In the genomic region with DNA sequence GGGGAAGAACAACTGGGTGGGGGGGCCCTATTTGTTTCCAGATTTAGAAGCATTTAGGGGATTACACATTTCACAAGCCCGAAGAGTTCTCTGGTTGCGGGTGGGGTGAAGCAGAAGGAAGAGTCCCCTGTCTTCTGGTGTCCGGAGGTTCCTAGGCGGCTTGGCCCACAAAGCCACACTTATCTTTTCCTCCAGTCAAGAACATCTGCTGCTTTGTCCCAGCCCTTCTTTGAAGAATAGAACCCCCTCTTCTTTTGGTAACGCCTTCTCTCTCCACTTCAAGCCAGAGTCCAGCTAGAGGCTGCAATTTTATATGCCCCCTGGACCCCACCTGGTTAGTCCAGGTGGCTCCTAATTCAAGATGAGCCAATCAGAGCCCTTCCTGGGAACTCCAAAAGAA, we compare ENCODE assay signal across 19 cellular contexts.
"Had no signal": no experiment of that assay in that cellular context is flagged by ENCODE, and none has a peak within 500 bp of the region (broad histone marks: within the 10 kb centered on the region; RNA-seq: fewer than 3 reads in every experiment).

No MANE protein-coding gene starts in this region.

- H3K9me3 ChIP-seq: neutrophil, sigmoid colon, thoracic aorta, transverse colon had no signal

- H3K4me1 ChIP-seq: left ventricle myocardium inferior, right atrium auricular region, sigmoid colon, stomach, transverse colon had no signal

- H3K4me1 Mint-ChIP-seq: immature natural killer cell; stimulated activated naive B cell treated with anti-CD40 and anti-IgM and Interleukin-4, amounts not matched to agents 10 μg/mL and 1 μg/mL and 100 μg/mL, for 72 hours had no signal

- H3K4me3 Mint-ChIP-seq: effector memory CD8-positive, alpha-beta T cell; immature natural killer cell; naive thymus-derived CD4-positive, alpha-beta T cell; stimulated activated naive B cell treated with anti-CD40 and anti-IgM and Interleukin-4, amounts not matched to agents 10 μg/mL and 1 μg/mL and 100 μg/mL, for 72 hours had no signal

- H3K36me3 ChIP-seq: neutrophil had no signal

- H3K27me3 Mint-ChIP-seq: effector memory CD8-positive, alpha-beta T cell had no signal

- H3K4me3 ChIP-seq: left ventricle myocardium inferior, right atrium auricular region, sigmoid colon, skin epidermis, stomach, thoracic aorta, transverse colon had no signal

- ATAC-seq: effector memory CD8-positive, alpha-beta T cell; foreskin keratinocyte; left cardiac atrium; naive thymus-derived CD4-positive, alpha-beta T cell; stimulated activated naive B cell treated with anti-CD40 and anti-IgM and Interleukin-4, amounts not matched to agents 10 μg/mL and 1 μg/mL and 100 μg/mL, for 72 hours had no signal

- H3K9me3 Mint-ChIP-seq: effector memory CD8-positive, alpha-beta T cell; immature natural killer cell had no signal

- DNase-seq: effector memory CD8-positive, alpha-beta T cell; foreskin keratinocyte; immature natural killer cell; kidney; left cardiac atrium; left ventricle myocardium inferior; naive thymus-derived CD4-positive, alpha-beta T cell; posterior cingulate gyrus; sigmoid colon; stimulated activated CD4-positive, alpha-beta T cell treated with anti-CD3 and anti-CD28 coated beads, Interleukin-2, amount 100 ng/mL, for 24 hours; stimulated activated CD4-positive, alpha-beta T cell treated with anti-CD3 and anti-CD28 coated beads, Interleukin-4, amount 100 ng/mL, for 4 hours; stimulated activated naive B cell treated with anti-CD40 and anti-IgM and Interleukin-4, amounts not matched to agents 10 μg/mL and 1 μg/mL and 100 μg/mL, for 72 hours; stomach; substantia nigra; transverse colon had no signal

- H3K27ac Mint-ChIP-seq: effector memory CD8-positive, alpha-beta T cell; immature natural killer cell; naive thymus-derived CD4-positive, alpha-beta T cell; stimulated activated naive B cell treated with anti-CD40 and anti-IgM and Interleukin-4, amounts not matched to agents 10 μg/mL and 1 μg/mL and 100 μg/mL, for 72 hours had no signal

- H3K27ac ChIP-seq: foreskin keratinocyte, left ventricle myocardium inferior, neutrophil, right atrium auricular region, sigmoid colon, skin epidermis, stomach, thoracic aorta, transverse colon had no signal

- H3K27me3 ChIP-seq: foreskin keratinocyte, right atrium auricular region had no signal
